In the genomic region with DNA sequence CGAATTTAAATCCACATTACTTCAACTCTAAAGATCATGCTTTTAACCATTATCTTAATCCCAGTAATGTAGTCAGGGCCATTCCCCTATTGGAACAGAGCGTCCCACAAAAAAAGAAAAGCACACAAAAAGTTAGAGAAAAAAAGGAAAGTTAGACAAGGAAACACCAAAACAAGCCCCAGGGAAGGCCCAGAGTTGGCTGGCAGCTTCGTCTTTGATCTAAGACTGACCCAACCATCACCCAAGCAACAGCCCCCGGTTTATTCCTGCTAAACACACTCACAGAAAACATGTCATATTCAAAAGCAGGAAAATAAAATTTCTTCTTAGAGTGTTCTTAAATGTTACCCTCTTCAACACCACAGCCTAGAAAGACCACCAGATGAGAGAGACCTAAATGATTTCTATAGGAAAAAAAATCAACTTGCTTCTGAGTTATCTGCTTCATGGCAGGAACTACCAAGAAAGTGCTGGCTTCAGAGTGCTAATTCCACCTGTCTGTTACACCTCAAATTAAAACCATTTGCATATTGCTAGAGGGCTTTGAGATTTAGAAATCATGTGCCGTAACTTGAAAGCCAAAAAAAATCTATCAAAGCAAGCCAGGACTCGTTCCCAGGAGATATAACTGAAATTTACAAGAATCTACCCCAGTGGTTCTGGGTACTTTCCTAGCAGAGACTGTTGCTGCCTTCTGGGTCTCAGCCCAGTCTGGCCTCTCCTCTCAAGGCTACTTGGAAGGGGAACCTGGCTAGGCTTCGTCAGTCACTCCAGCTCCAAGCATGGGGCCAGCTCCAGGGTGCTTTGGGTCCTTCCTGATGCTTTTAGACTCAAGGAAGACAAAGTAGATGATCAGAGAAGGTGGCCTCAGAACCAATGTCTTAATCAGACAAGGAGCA, we compare ENCODE assay signal across 22 cellular contexts. TPM values are rescaled to one million over a fixed set of nuclear protein-coding genes. Genes with fewer than 3 reads are reported as not detected.
DNase-seq lines count a peak whose midpoint lies in the region; ATAC-seq, FAIRE-seq and TF ChIP-seq lines count a peak whose summit lies in the region.
"Had no signal": no experiment of that assay in that cellular context is flagged by ENCODE, and none has a peak within 500 bp of the region (broad histone marks: within the 10 kb centered on the region; RNA-seq: fewer than 3 reads in every experiment).

No MANE protein-coding gene starts in this region.

- no peaks in the 10 kb centered on the region for H3K36me3 Mint-ChIP-seq in MCF 10A (ENCODE audit: insufficient read depth, unreplicated experiment)
- H3K36me3 Mint-ChIP-seq: CD8-positive, alpha-beta T cell had no signal

- intact Hi-C loops in MCF 10A (cut with micrococcal nuclease) (no loop called here), mammary epithelial cell (cut with micrococcal nuclease) (no loop called here), pancreas (cut with DNase I) (no loop called here)

- in situ Hi-C loops in mammary epithelial cell (cut with MboI; ENCODE audit: low sequenced_read_pairs in 2 of 2) = no loop called here

- H3K79me2 ChIP-seq in mammary epithelial cell (ENCODE audit: insufficient read depth, low read length) = no peaks in the 10 kb centered on the region

- H3K4me1 ChIP-seq in mammary epithelial cell (ENCODE audit: insufficient read depth, low read length) = no peaks in the 10 kb centered on the region
- H3K4me1 ChIP-seq in pancreas = peaks cover 50 to 69% (median 65%) of the 10 kb centered on the region in 3 donors

- H2AFZ ChIP-seq in mammary epithelial cell (ENCODE audit: low read depth, low read length) = no peak overlapping the region

- H3K9ac ChIP-seq in mammary epithelial cell (ENCODE audit: insufficient read depth, low read length) = no peak overlapping the region

- H3K27ac ChIP-seq in mammary epithelial cell (ENCODE audit: insufficient read depth, low read depth, low read length) = no peak overlapping the region
- H3K27ac ChIP-seq in pancreas = peak overlapping the region in 2 of 4 donors; percentile 13 to 67

- POLR2A ChIA-PET in MCF 10A (lab: Yijun Ruan, JAX) = interaction anchor here (1.3 to 1.4 kb wide), 2 partner anchors 12 to 26 kb away, joined by 3 to 8 read pairs; no protein-coding TSS in a partner anchor

- ATAC-seq in pancreas (peak; percentile 25 to 60 (median 46)), HG03108 (IDR thresholded peaks at IDR 0.05; ENCODE audit: unreplicated experiment) (no peak)
- ATAC-seq: activated T-helper 17 cell treated with anti-CD3 and anti-CD28 coated beads, Interleukin-2, amount 50 U/mL, for 72 hours; CD8-positive, alpha-beta T cell had no signal

- WGBS in mammary epithelial cell (ENCODE audit: low coverage, missing lambda C conversion rate) = 51% methylated on average over 7 of the region's 7 CpGs
- WGBS in pancreas, 2 donors = 44 to 48% methylated on average over 7 of the region's 7 CpGs

- H3K4me2 ChIP-seq in mammary epithelial cell (ENCODE audit: insufficient read depth, low read depth, low read length) = no peak overlapping the region

- no peak overlapping the region for H3K4me3 Mint-ChIP-seq in MCF 10A (ENCODE audit: unreplicated experiment)
- H3K4me3 Mint-ChIP-seq: activated CD4-positive, alpha-beta memory T cell treated with anti-CD3 and anti-CD28 coated beads, Interleukin-2, amount 10 ng/mL, durations not matched to agents 7 days and 5 days; activated T-helper 17 cell treated with anti-CD3 and anti-CD28 coated beads, Interleukin-2, amount 50 U/mL, for 72 hours; CD8-positive, alpha-beta T cell; naive B cell had no signal

- CTCF ChIA-PET in MCF 10A (lab: Yijun Ruan, JAX) (interaction anchor here (0.6 to 1.9 kb wide), 2 partner anchors 45 to 98 kb away, joined by 6 read pairs; no protein-coding TSS in a partner anchor), mammary epithelial cell (lab: Charles Lee; ENCODE audit: low non-redundant PET) (no interaction called here)

- H3K4me3 ChIP-seq in mammary epithelial cell (replicated peaks in 1 of 3; ENCODE audit: insufficient read depth in 1 of 3, low read depth in 2 of 3, low read length in 3 of 3) (no peak overlapping the region), pancreas (no peak overlapping the region)
- H3K4me3 ChIP-seq: upper lobe of left lung had no signal

- dilution Hi-C loops in mammary epithelial cell (cut with HindIII; ENCODE audit: low sequenced_read_pairs) = no loop called here

- H4K20me1 ChIP-seq in mammary epithelial cell (ENCODE audit: insufficient read depth, low read length) = no peaks in the 10 kb centered on the region

- BruUV-seq in MCF 10A (replicated peaks; lab: Mats Ljungman, UMichigan) (no TSS peak), mammary epithelial cell (replicated peaks; lab: Mats Ljungman, UMichigan) (no TSS peak)

- no peaks in the 10 kb centered on the region for H3K36me3 ChIP-seq in mammary epithelial cell (ENCODE audit: insufficient read depth, low read length)
- H3K36me3 ChIP-seq in pancreas = no peaks in the 10 kb centered on the region
- H3K36me3 ChIP-seq: upper lobe of left lung had no signal

- no peak for FAIRE-seq in pancreas (lab: Jason Lieb, UNC)

- DNase-seq in MCF 10A (ENCODE audit: unreplicated experiment) = peak; percentile 45
- no peak for DNase-seq in mammary epithelial cell
- peak; percentile 43 for DNase-seq in fibroblast of peridontal ligament (ENCODE audit: extremely low read depth)
- DNase-seq in pancreas = peak in 4 of 6 donors; percentile 50 to 73 (median 55)
- peak; percentile 40 for DNase-seq in ureter (ENCODE audit: low spot score)
- DNase-seq in SIG-M5 treated with dmso at 0.1 percent for 504 hours (lab: John Stamatoyannopoulos, UW; ENCODE audit: unreplicated experiment) = no peak
- DNase-seq in amniotic stem cell (lab: John Stamatoyannopoulos, UW) = no peak
- DNase-seq: activated CD4-positive, alpha-beta memory T cell treated with anti-CD3 and anti-CD28 coated beads, Interleukin-2, amount 10 ng/mL, durations not matched to agents 7 days and 5 days; CD8-positive, alpha-beta T cell; dermis blood vessel endothelial cell; erythroblast; GOT3; Kasumi-1; naive B cell; NCI-H146; NCI-H524 treated with DMSO at 0.1 percent for 48 hours; retina; stimulated activated CD4-positive, alpha-beta T cell treated with anti-CD3 and anti-CD28 coated beads, Interleukin-1b, Interleukin-23, amount 100 ng/mL, for 48 hours had no signal

- no peak overlapping the region for H3K27ac Mint-ChIP-seq in MCF 10A (ENCODE audit: low read depth, unreplicated experiment)
- H3K27ac Mint-ChIP-seq: activated CD4-positive, alpha-beta memory T cell treated with anti-CD3 and anti-CD28 coated beads, Interleukin-2, amount 10 ng/mL, durations not matched to agents 7 days and 5 days; activated T-helper 17 cell treated with anti-CD3 and anti-CD28 coated beads, Interleukin-2, amount 50 U/mL, for 72 hours; CD8-positive, alpha-beta T cell had no signal

- no peaks in the 10 kb centered on the region for H3K4me1 Mint-ChIP-seq in MCF 10A (ENCODE audit: insufficient read depth, unreplicated experiment)
- H3K4me1 Mint-ChIP-seq: activated CD4-positive, alpha-beta memory T cell treated with anti-CD3 and anti-CD28 coated beads, Interleukin-2, amount 10 ng/mL, durations not matched to agents 7 days and 5 days; activated T-helper 17 cell treated with anti-CD3 and anti-CD28 coated beads, Interleukin-2, amount 50 U/mL, for 72 hours had no signal

- TF ChIP-seq CTCF in MCF 10A (IDR thresholded peaks at IDR 0.05; ENCODE audit: unreplicated experiment) = no peak
- TF ChIP-seq CTCF in mammary epithelial cell (conservative IDR thresholded peaks at IDR 0.05 in 1 of 2, IDR thresholded peaks at IDR 0.05 in 1 of 2; ENCODE audit: extremely low read depth in 1 of 2, insufficient read depth in 1 of 2, low read depth in 1 of 2, low read length in 2 of 2) = no peak
- TF ChIP-seq CTCF in pancreas (IDR thresholded peaks at IDR 0.05) = no peak

- H3K27me3 ChIP-seq in mammary epithelial cell (ENCODE audit: insufficient read depth, low read length) (no peaks in the 10 kb centered on the region), pancreas (no peaks in the 10 kb centered on the region)
- H3K27me3 ChIP-seq: upper lobe of left lung had no signal

- peaks cover 19% of the 10 kb centered on the region for H3K27me3 Mint-ChIP-seq in MCF 10A (ENCODE audit: insufficient read depth, unreplicated experiment)
- H3K27me3 Mint-ChIP-seq: naive B cell had no signal

- H3K9me3 ChIP-seq in mammary epithelial cell (replicated peaks; ENCODE audit: insufficient read depth, low read length) (no peaks in the 10 kb centered on the region), pancreas (no peaks in the 10 kb centered on the region)
- H3K9me3 ChIP-seq: upper lobe of left lung had no signal

- no peaks in the 10 kb centered on the region for H3K9me3 Mint-ChIP-seq in MCF 10A (ENCODE audit: unreplicated experiment)
- H3K9me3 Mint-ChIP-seq: activated CD4-positive, alpha-beta memory T cell treated with anti-CD3 and anti-CD28 coated beads, Interleukin-2, amount 10 ng/mL, durations not matched to agents 7 days and 5 days; CD8-positive, alpha-beta T cell; naive B cell had no signal

RNA-seq across cellular contexts. Expression of gene POU2AF3, which starts 31.2 kb away (rescaled TPM):
- total RNA-seq in MCF 10A (2022) (not detected in 2 replicates), mammary epithelial cell (under 1 TPM in 1 of 2 donors, not detected in 1; 0.33 TPM), pancreas (1 to 10 TPM; 1.1 to 4.7 (median 2.0) TPM), ureter (15.9 TPM)
- polyA plus RNA-seq in mammary epithelial cell (not detected), pancreas (10 to 100 TPM in 1 of 2 donors, 1 to 10 TPM in 1; 4.1 to 15.7 TPM)
- polyA minus RNA-seq in mammary epithelial cell = not detected
- total RNA-seq: activated CD4-positive, alpha-beta memory T cell treated with anti-CD3 and anti-CD28 coated beads, Interleukin-2, amount 10 ng/mL, durations not matched to agents 7 days and 5 days; activated T-helper 17 cell treated with anti-CD3 and anti-CD28 coated beads, Interleukin-2, amount 50 U/mL, for 72 hours; CD8-positive, alpha-beta T cell; dermis blood vessel endothelial cell had no signal

RNA-seq across cellular contexts. Expression of gene POU2AF1, which starts 49.5 kb away (rescaled TPM):
- total RNA-seq in MCF 10A (2022) (not detected in 2 replicates), mammary epithelial cell (under 1 TPM; 0.33 to 0.56 TPM), pancreas (1 to 10 TPM in 1 of 6 donors, under 1 TPM in 5; 0.08 to 2.2 (median 0.41) TPM), ureter (21.7 TPM)
- polyA plus RNA-seq in mammary epithelial cell (0.10 TPM), pancreas (under 1 TPM; 0.19 to 0.73 TPM)
- not detected for polyA minus RNA-seq in mammary epithelial cell
- total RNA-seq: A673, dermis blood vessel endothelial cell had no signal

Comparison
In these comparisons a context has a peak if more than half of its experiments do, and no peak if none do; other contexts are left out.
1. DNase-seq: peak in MCF 10A (single experiment), fibroblast of peridontal ligament (single experiment), pancreas (4 of 6) and ureter (single experiment); none in mammary epithelial cell (single experiment), SIG-M5 treated with dmso at 0.1 percent for 504 hours (single experiment) and amniotic stem cell (single experiment).